16 cellular contexts compared by ENCODE assay signal in the genomic region with DNA sequence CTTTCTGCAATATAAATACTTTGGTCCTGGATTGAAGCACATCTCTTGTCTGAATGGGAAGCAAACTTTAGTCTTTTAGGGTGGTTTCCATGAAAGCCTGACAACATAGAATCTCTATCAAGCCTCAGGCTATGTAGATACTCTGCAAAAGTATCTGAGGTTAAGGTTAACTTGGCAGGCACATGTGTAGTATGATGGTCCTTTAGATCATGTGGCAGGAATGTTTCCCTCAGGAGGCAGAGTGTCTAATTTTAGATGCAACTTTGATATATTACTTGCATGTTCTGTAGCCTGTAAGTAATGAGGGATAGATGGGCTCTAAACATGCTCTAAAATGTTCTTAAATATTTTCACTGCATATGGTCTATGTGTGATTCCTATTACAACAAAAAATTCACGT. TPM values are rescaled to one million over a fixed set of nuclear protein-coding genes. Genes with fewer than 3 reads are reported as not detected.
"Had no signal": no experiment of that assay in that cellular context is flagged by ENCODE, and none has a peak within 500 bp of the region (broad histone marks: within the 10 kb centered on the region; RNA-seq: fewer than 3 reads in every experiment).

No MANE protein-coding gene starts in this region.

- ATAC-seq: activated T-cell treated with anti-CD3 and anti-CD28 coated beads, Interleukin-2, amount 50 U/mL, for 4 hours; natural killer cell treated with Interleukin-12 subunit alpha and Interleukin-12 subunit beta and Interleukin-15 and Interleukin-18, amount 100 ng/mL, for 72 hours; upper lobe of right lung had no signal

- DNase-seq: activated CD4-positive, alpha-beta T cell treated with anti-CD3 and anti-CD28 coated beads, Interleukin-2, amount 50 U/mL, for 1 hour; activated CD8-positive, alpha-beta memory T cell treated with anti-CD3 and anti-CD28 coated beads, Interleukin-2, amount 50 U/mL, for 4 hours; activated effector memory CD4-positive, alpha-beta T cell treated with anti-CD3 and anti-CD28 coated beads, Interleukin-2, amount 50 U/mL, for 16 hours; activated T-cell treated with anti-CD3 and anti-CD28 coated beads, Interleukin-2, amount 50 U/mL, for 4 hours; colonic mucosa; foreskin melanocyte; sigmoid colon; stimulated activated CD8-positive, alpha-beta memory T cell treated with anti-CD3 and anti-CD28 coated beads, Interleukin-4, amount 100 ng/mL, for 48 hours; stimulated activated naive CD4-positive, alpha-beta T cell; upper lobe of right lung had no signal

- H3K27me3 ChIP-seq: ascending aorta, colonic mucosa had no signal

- H3K9me3 ChIP-seq: ascending aorta, colonic mucosa, sigmoid colon, upper lobe of right lung had no signal

- H3K4me1 ChIP-seq: ascending aorta, colonic mucosa, sigmoid colon, upper lobe of right lung had no signal

- H3K4me3 ChIP-seq: ascending aorta, colonic mucosa, lung, sigmoid colon, upper lobe of right lung had no signal

- H3K27ac ChIP-seq: ascending aorta, colonic mucosa, sigmoid colon, upper lobe of right lung had no signal

- H3K36me3 ChIP-seq: ascending aorta, colonic mucosa, sigmoid colon, upper lobe of right lung had no signal

- FAIRE-seq: endometrium, keratinocyte had no signal

RNA-seq across cellular contexts. Expression of a gene that starts 8.2 kb away (rescaled TPM):
- total RNA-seq: ascending aorta, renal cortical epithelial cell had no signal
